1 cellular context compared by ENCODE assay signal in genomic region chr13:75633285-75633684, GRCh38.
A peak's percentile ranks its signal among the peaks of the same experiment; 100 is the strongest.
TF ChIP-seq lines count a peak whose summit lies in the region.

No MANE protein-coding gene starts in this region.

TF ChIP-seq in IMR-90, 13 proteins besides CTCF, POLR2A, EP300 and RAD21 (continued from another document):
- no peak; the same call in 1 of the 2 replicates for TF ChIP-seq USF2 (IDR thresholded peaks at IDR 0.05; ENCODE audit: low read depth, low read length)
- 0 out of 2 replicates have a peak, but pooled peaks have one; percentile 5 for TF ChIP-seq SMC3 (IDR thresholded peaks at IDR 0.05; ENCODE audit: low read depth, low read length)
- TF ChIP-seq FOS (IDR thresholded peaks at IDR 0.05; ENCODE audit: low read depth, low read length): 0 out of 2 replicates have a peak, but pooled peaks have one; percentile 4
TF ChIP-seq in IMR-90: peak in this region for 3.
